8 cellular contexts compared by ENCODE assay signal in genomic region chr15:59997070-59997701, GRCh38. TPM values are rescaled to one million over a fixed set of nuclear protein-coding genes. Genes with fewer than 3 reads are reported as not detected.
A peak's percentile ranks its signal among the peaks of the same experiment; 100 is the strongest.
DNase-seq lines count a peak whose midpoint lies in the region; ATAC-seq and TF ChIP-seq lines count a peak whose summit lies in the region.

No MANE protein-coding gene starts in this region.

- H3K4me1 Mint-ChIP-seq in activated naive CD8-positive, alpha-beta T cell treated with anti-CD3 and anti-CD28 coated beads, Interleukin-2, amount 10 ng/mL, durations not matched to agents 7 days and 5 days, result peaks cover 63% of the 10 kb centered on the region

- peak overlapping the region; percentile 84 for H3K27ac Mint-ChIP-seq in activated naive CD8-positive, alpha-beta T cell treated with anti-CD3 and anti-CD28 coated beads, Interleukin-2, amount 10 ng/mL, durations not matched to agents 7 days and 5 days

- H2AFZ ChIP-seq in neuron (ENCODE audit: low read depth, low read length), result peak overlapping the region; percentile 17

- TF ChIP-seq POLR2A in sigmoid colon (IDR thresholded peaks at IDR 0.05), result no peak

- 2% methylated on average over 36 of the region's 36 CpGs for WGBS in sigmoid colon, 2 donors

- peaks cover 100% of the 10 kb centered on the region for H3K27me3 Mint-ChIP-seq in activated naive CD8-positive, alpha-beta T cell treated with anti-CD3 and anti-CD28 coated beads, Interleukin-2, amount 10 ng/mL, durations not matched to agents 7 days and 5 days

- no peak for TF ChIP-seq EP300 in sigmoid colon (IDR thresholded peaks at IDR 0.05)

- H3K27me3 ChIP-seq in neuron (ENCODE audit: insufficient read depth, low read length) (no peaks in the 10 kb centered on the region), sigmoid colon (peaks cover 67 to 100% (median 100%) of the 10 kb centered on the region in 3 donors)

- H3K9me3 ChIP-seq in neuron (ENCODE audit: low read length) (peaks cover 4% of the 10 kb centered on the region), sigmoid colon (no peaks in the 10 kb centered on the region)

- peak; percentile 63 for ATAC-seq in HG02973 (IDR thresholded peaks at IDR 0.05; ENCODE audit: unreplicated experiment)
- ATAC-seq in activated naive CD8-positive, alpha-beta T cell treated with anti-CD3 and anti-CD28 coated beads, Interleukin-2, amount 10 ng/mL, durations not matched to agents 7 days and 5 days (ENCODE audit: low read depth), result peak; percentile 89

- H3K4me3 ChIP-seq in neuron (ENCODE audit: low read length), result peak overlapping the region; percentile 43
- peak overlapping the region in 1 of 4 donors; percentile 30 for H3K4me3 ChIP-seq in sigmoid colon

- peak; percentile 22 for DNase-seq in NCI-H2196 (lab: John Stamatoyannopoulos, UW; ENCODE audit: unreplicated experiment)
- no peak for DNase-seq in NCI-H2196 treated with DMSO at 0.1 percent for 48 hours (lab: John Stamatoyannopoulos, UW; ENCODE audit: unreplicated experiment)
- DNase-seq in NCI-H774 (lab: John Stamatoyannopoulos, UW), result peak; percentile 70
- peak; percentile 86 for DNase-seq in activated naive CD8-positive, alpha-beta T cell treated with anti-CD3 and anti-CD28 coated beads, Interleukin-2, amount 10 ng/mL, durations not matched to agents 7 days and 5 days
- no peak for DNase-seq in cerebellum (ENCODE audit: low spot score)
- no peak for DNase-seq in sigmoid colon

- H3K36me3 ChIP-seq in neuron (ENCODE audit: insufficient read depth, low read length), result peaks cover 14% of the 10 kb centered on the region
- H3K36me3 ChIP-seq in sigmoid colon, result no peaks in the 10 kb centered on the region

- H3K36me3 Mint-ChIP-seq in activated naive CD8-positive, alpha-beta T cell treated with anti-CD3 and anti-CD28 coated beads, Interleukin-2, amount 10 ng/mL, durations not matched to agents 7 days and 5 days, result peaks cover 6% of the 10 kb centered on the region

- TF ChIP-seq CTCF in sigmoid colon (IDR thresholded peaks at IDR 0.05), result no peak

- POLR2A ChIA-PET in activated naive CD8-positive, alpha-beta T cell treated with anti-CD3 and anti-CD28 coated beads, Interleukin-2, amount 10 ng/mL, durations not matched to agents 7 days and 5 days (lab: Charles Lee), result interaction anchor here (1.2 kb wide), 2 partner anchors 9 to 130 kb away, joined by 3 to 4 read pairs; no protein-coding TSS in a partner anchor

- H3K27ac ChIP-seq in sigmoid colon, result no peak overlapping the region

- intact Hi-C loops in sigmoid colon (cut with DNase I), result no loop called here

- H3K4me1 ChIP-seq in neuron (ENCODE audit: insufficient read depth, low read length) (peaks cover 56% of the 10 kb centered on the region), sigmoid colon (peaks cover 0 to 27% (median 16%) of the 10 kb centered on the region in 4 donors)

- H3K4me3 Mint-ChIP-seq in activated naive CD8-positive, alpha-beta T cell treated with anti-CD3 and anti-CD28 coated beads, Interleukin-2, amount 10 ng/mL, durations not matched to agents 7 days and 5 days, result peak overlapping the region; percentile 93

- H3K9me3 Mint-ChIP-seq in activated naive CD8-positive, alpha-beta T cell treated with anti-CD3 and anti-CD28 coated beads, Interleukin-2, amount 10 ng/mL, durations not matched to agents 7 days and 5 days, result peaks cover 5% of the 10 kb centered on the region

RNA-seq across cellular contexts. Expression of gene FOXB1, which starts 6.9 kb away (rescaled TPM):
- total RNA-seq in activated naive CD8-positive, alpha-beta T cell treated with anti-CD3 and anti-CD28 coated beads, Interleukin-2, amount 10 ng/mL, durations not matched to agents 7 days and 5 days, result under 1 TPM; 0.74 to 0.78 TPM
- total RNA-seq in cerebellum, result 0.91 TPM
- total RNA-seq in sigmoid colon, result not detected
- under 1 TPM in 1 of 3 donors, not detected in 2; 0.09 TPM for polyA plus RNA-seq in sigmoid colon

Comparison
In these comparisons a context has a peak if more than half of its experiments do, and no peak if none do; other contexts are left out.
1. DNase-seq: peak in NCI-H2196 (single experiment), NCI-H774 (single experiment) and activated naive CD8-positive, alpha-beta T cell treated with anti-CD3 and anti-CD28 coated beads, Interleukin-2, amount 10 ng/mL, durations not matched to agents 7 days and 5 days (single experiment); none in NCI-H2196 treated with DMSO at 0.1 percent for 48 hours (single experiment), cerebellum (single experiment) and sigmoid colon (single experiment).